21 cellular contexts compared by ENCODE assay signal in the genomic region with DNA sequence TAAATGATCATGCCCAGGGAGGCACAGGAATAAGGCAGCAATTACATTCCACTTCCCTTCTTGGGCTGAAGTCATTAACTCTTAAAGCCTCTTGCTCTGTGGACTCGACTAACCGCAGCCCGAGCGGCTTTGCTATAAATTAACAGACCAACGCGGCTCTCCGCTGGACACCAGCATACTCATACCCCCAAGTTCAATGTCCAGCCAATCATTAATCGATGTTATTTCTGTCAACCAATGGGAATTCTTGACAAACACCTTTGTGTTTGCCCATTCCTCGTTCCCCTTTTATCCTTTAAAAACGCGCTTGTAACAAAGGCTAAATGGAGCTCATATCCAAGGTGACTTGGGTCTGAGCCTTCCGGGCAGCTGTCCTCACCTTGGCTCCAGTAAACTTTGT.
"Had no signal": no experiment of that assay in that cellular context is flagged by ENCODE, and none has a peak within 500 bp of the region (broad histone marks: within the 10 kb centered on the region; RNA-seq: fewer than 3 reads in every experiment).

No MANE protein-coding gene starts in this region.

- H3K4me3 ChIP-seq: breast epithelium, SJCRH30 had no signal

- H3K36me3 Mint-ChIP-seq: activated naive CD4-positive, alpha-beta T cell treated with anti-CD3 and anti-CD28 coated beads, Interleukin-2, amount 50 U/mL, for 24 hours had no signal

- H3K4me1 Mint-ChIP-seq: activated naive CD4-positive, alpha-beta T cell treated with anti-CD3 and anti-CD28 coated beads, Interleukin-2, amount 50 U/mL, for 24 hours had no signal

- H3K27me3 ChIP-seq: SJCRH30 had no signal

- H3K4me2 ChIP-seq: SK-N-SH had no signal

- H3K9me2 ChIP-seq: SK-N-SH had no signal

- H3K9me3 ChIP-seq: breast epithelium, SJCRH30, SK-N-SH had no signal

- H3K4me3 Mint-ChIP-seq: activated CD8-positive, alpha-beta T cell treated with anti-CD3 and anti-CD28 coated beads for 36 hours; activated naive CD4-positive, alpha-beta T cell treated with anti-CD3 and anti-CD28 coated beads, Interleukin-2, amount 50 U/mL, for 24 hours had no signal

- H3K36me3 ChIP-seq: breast epithelium, SJCRH30 had no signal

- H3K4me1 ChIP-seq: breast epithelium had no signal

- DNase-seq: activated CD4-positive, alpha-beta T cell treated with anti-CD3 and anti-CD28 coated beads for 4 hours; activated CD8-positive, alpha-beta memory T cell treated with anti-CD3 and anti-CD28 coated beads, Interleukin-2, amount 50 U/mL, for 4 hours; activated CD8-positive, alpha-beta T cell treated with anti-CD3 and anti-CD28 coated beads for 36 hours; aorta; caudate nucleus; Kasumi-1; NCI-H187 treated with DMSO at 0.1 percent for 48 hours; NCI-H2171 treated with DMSO at 0.1 percent for 48 hours; NCI-H226; NCI-H510A; NCI-H526 treated with DMSO at 0.1 percent for 48 hours; NCI-H82; Right ventricle myocardium superior; SJCRH30; SK-N-SH; T-helper 1 cell had no signal

- H3K27ac ChIP-seq: breast epithelium, RWPE1, SJCRH30 had no signal

- ATAC-seq: activated CD4-positive, CD25-positive, alpha-beta regulatory T cell treated with anti-CD3 and anti-CD28 coated beads, Interleukin-2, amount 50 U/mL, for 24 hours; activated CD8-positive, alpha-beta T cell treated with anti-CD3 and anti-CD28 coated beads for 36 hours; Panc1 had no signal

- H3K9me3 Mint-ChIP-seq: activated CD8-positive, alpha-beta T cell treated with anti-CD3 and anti-CD28 coated beads for 36 hours; activated naive CD4-positive, alpha-beta T cell treated with anti-CD3 and anti-CD28 coated beads, Interleukin-2, amount 50 U/mL, for 24 hours had no signal

- H3K27ac Mint-ChIP-seq: activated CD8-positive, alpha-beta T cell treated with anti-CD3 and anti-CD28 coated beads for 36 hours; activated naive CD4-positive, alpha-beta T cell treated with anti-CD3 and anti-CD28 coated beads, Interleukin-2, amount 50 U/mL, for 24 hours had no signal

- H3K9ac ChIP-seq: SK-N-SH had no signal
